ENCODE assay signal across 12 cellular contexts in the genomic region with DNA sequence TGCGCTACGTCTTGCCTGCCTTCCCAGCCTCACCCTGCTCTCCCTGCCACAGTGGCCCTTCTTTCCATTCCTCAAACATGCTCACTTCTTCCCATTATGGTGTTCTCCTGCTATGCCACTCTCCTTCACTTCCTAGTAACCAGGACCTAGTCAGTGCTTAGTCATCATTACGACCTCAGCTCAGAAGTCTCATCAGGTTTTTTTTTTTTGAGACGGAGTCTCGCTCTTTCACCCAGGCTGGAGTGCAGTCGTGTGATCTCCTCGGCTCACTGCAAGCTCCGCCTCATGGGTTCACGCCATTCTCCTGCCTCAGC.
DNase-seq lines count a peak whose midpoint lies in the region; ATAC-seq and TF ChIP-seq lines count a peak whose summit lies in the region.
"Had no signal": no experiment of that assay in that cellular context is flagged by ENCODE, and none has a peak within 500 bp of the region (broad histone marks: within the 10 kb centered on the region; RNA-seq: fewer than 3 reads in every experiment).

No MANE protein-coding gene starts in this region.

- BruUV-seq in PC-3 (replicated peaks; lab: Mats Ljungman, UMichigan) = no TSS peak

- TF ChIP-seq POLR2A in Peyer's patch (IDR thresholded peaks at IDR 0.05) = no peak

- no peaks in the 10 kb centered on the region for H3K36me3 Mint-ChIP-seq in osteocyte (ENCODE audit: unreplicated experiment)
- H3K36me3 Mint-ChIP-seq in activated T-helper 1 cell treated with anti-CD3 and anti-CD28 coated beads, Interleukin-12 subunit alpha, Interleukin-12 subunit beta, Interleukin-2, Interleukin-4 antibody, amounts not matched to agents 30 ng/mL and 10 ng/mL and 1 ng/mL, durations not matched to agents 14 hours and 24 hours and 36 hours (ENCODE audit: low read depth) = no peaks in the 10 kb centered on the region
- H3K36me3 Mint-ChIP-seq: memory B cell had no signal

- H3K9ac ChIP-seq in PC-3 (ENCODE audit: low read length) = peak overlapping the region; percentile 38

- intact Hi-C loops in PC-3 (cut with micrococcal nuclease) (no loop called here), head of caudate nucleus (cut with DNase I) (no loop called here)
- intact Hi-C loops in activated T-helper 1 cell treated with anti-CD3 and anti-CD28 coated beads, Interleukin-12 subunit alpha, Interleukin-12 subunit beta, Interleukin-2, Interleukin-4 antibody, amounts not matched to agents 30 ng/mL and 10 ng/mL and 1 ng/mL, durations not matched to agents 14 hours and 24 hours and 36 hours (cut with micrococcal nuclease) = no loop called here

- no peaks in the 10 kb centered on the region for H3K27me3 ChIP-seq in PC-3 (ENCODE audit: low read length)
- H3K27me3 ChIP-seq in Peyer's patch = no peaks in the 10 kb centered on the region

- peak overlapping the region; percentile 32 for H2AFZ ChIP-seq in PC-3 (ENCODE audit: low read length)

- H3K79me2 ChIP-seq in PC-3 (ENCODE audit: low read length) = no peaks in the 10 kb centered on the region

- peak overlapping the region; percentile 65 for H3K27ac Mint-ChIP-seq in osteocyte (ENCODE audit: unreplicated experiment)
- H3K27ac Mint-ChIP-seq in activated T-helper 1 cell treated with anti-CD3 and anti-CD28 coated beads, Interleukin-12 subunit alpha, Interleukin-12 subunit beta, Interleukin-2, Interleukin-4 antibody, amounts not matched to agents 30 ng/mL and 10 ng/mL and 1 ng/mL, durations not matched to agents 14 hours and 24 hours and 36 hours = no peak overlapping the region
- H3K27ac Mint-ChIP-seq: memory B cell; stimulated activated naive CD8-positive, alpha-beta T cell treated with anti-CD3 and anti-CD28 coated beads, Interleukin-15, amount 100 ng/mL, for 72 hours had no signal

- no peaks in the 10 kb centered on the region for H3K27me3 Mint-ChIP-seq in osteocyte (ENCODE audit: unreplicated experiment)
- peaks cover 5% of the 10 kb centered on the region for H3K27me3 Mint-ChIP-seq in activated T-helper 1 cell treated with anti-CD3 and anti-CD28 coated beads, Interleukin-12 subunit alpha, Interleukin-12 subunit beta, Interleukin-2, Interleukin-4 antibody, amounts not matched to agents 30 ng/mL and 10 ng/mL and 1 ng/mL, durations not matched to agents 14 hours and 24 hours and 36 hours (ENCODE audit: insufficient read depth)

- no peaks in the 10 kb centered on the region for H3K9me3 Mint-ChIP-seq in osteocyte (ENCODE audit: unreplicated experiment)
- no peaks in the 10 kb centered on the region for H3K9me3 Mint-ChIP-seq in activated T-helper 1 cell treated with anti-CD3 and anti-CD28 coated beads, Interleukin-12 subunit alpha, Interleukin-12 subunit beta, Interleukin-2, Interleukin-4 antibody, amounts not matched to agents 30 ng/mL and 10 ng/mL and 1 ng/mL, durations not matched to agents 14 hours and 24 hours and 36 hours
- H3K9me3 Mint-ChIP-seq: memory B cell; stimulated activated naive CD8-positive, alpha-beta T cell treated with anti-CD3 and anti-CD28 coated beads, Interleukin-15, amount 100 ng/mL, for 72 hours had no signal

- peak overlapping the region; percentile 34; the same call in 1 of the 2 replicates for H3K4me2 ChIP-seq in PC-3 (ENCODE audit: low read length)

- TF ChIP-seq CTCF in PC-3 (conservative IDR thresholded peaks at IDR 0.05; ENCODE audit: low read depth, low read length) (no peak), osteocyte (IDR thresholded peaks at IDR 0.05) (no peak), Peyer's patch (IDR thresholded peaks at IDR 0.05) (no peak)

- H3K4me1 ChIP-seq in PC-3 (ENCODE audit: insufficient read depth, low read length) (peaks cover 22% of the 10 kb centered on the region), Peyer's patch (no peaks in the 10 kb centered on the region)

- no peak overlapping the region for H3K4me3 Mint-ChIP-seq in osteocyte (ENCODE audit: unreplicated experiment)
- H3K4me3 Mint-ChIP-seq in activated T-helper 1 cell treated with anti-CD3 and anti-CD28 coated beads, Interleukin-12 subunit alpha, Interleukin-12 subunit beta, Interleukin-2, Interleukin-4 antibody, amounts not matched to agents 30 ng/mL and 10 ng/mL and 1 ng/mL, durations not matched to agents 14 hours and 24 hours and 36 hours = no peak overlapping the region
- H3K4me3 Mint-ChIP-seq: memory B cell; stimulated activated naive CD8-positive, alpha-beta T cell treated with anti-CD3 and anti-CD28 coated beads, Interleukin-15, amount 100 ng/mL, for 72 hours had no signal

- ATAC-seq in PC-3 (peak; percentile 95), esophagus mucosa (peak; percentile 57)
- ATAC-seq: stimulated activated naive CD8-positive, alpha-beta T cell treated with anti-CD3 and anti-CD28 coated beads, Interleukin-15, amount 100 ng/mL, for 72 hours had no signal

- no peaks in the 10 kb centered on the region for H3F3A ChIP-seq in PC-3 (ENCODE audit: low read length, unreplicated experiment)

- POLR2A ChIA-PET in PC-3 (lab: Charles Lee; ENCODE audit: unreplicated experiment) = interaction anchor here (0.6 to 0.7 kb wide), 5 partner anchors 11 to 197 kb away, joined by 3 to 5 read pairs (median 4); no protein-coding TSS in a partner anchor

- H3K9me3 ChIP-seq in PC-3 (ENCODE audit: low read length) = no peaks in the 10 kb centered on the region
- H3K9me3 ChIP-seq in Peyer's patch = no peaks in the 10 kb centered on the region

- H3K27ac ChIP-seq in PC-3 (ENCODE audit: low read length) (peak overlapping the region; percentile 72), Peyer's patch (peak overlapping the region in 1 of 4 donors; percentile 45)

- no peaks in the 10 kb centered on the region for H4K20me1 ChIP-seq in PC-3 (ENCODE audit: low read length)

- peaks cover 72% of the 10 kb centered on the region for H3K4me1 Mint-ChIP-seq in osteocyte (ENCODE audit: unreplicated experiment)
- H3K4me1 Mint-ChIP-seq in activated T-helper 1 cell treated with anti-CD3 and anti-CD28 coated beads, Interleukin-12 subunit alpha, Interleukin-12 subunit beta, Interleukin-2, Interleukin-4 antibody, amounts not matched to agents 30 ng/mL and 10 ng/mL and 1 ng/mL, durations not matched to agents 14 hours and 24 hours and 36 hours (ENCODE audit: low read depth) = no peaks in the 10 kb centered on the region
- H3K4me1 Mint-ChIP-seq: stimulated activated naive CD8-positive, alpha-beta T cell treated with anti-CD3 and anti-CD28 coated beads, Interleukin-15, amount 100 ng/mL, for 72 hours had no signal

- no peaks in the 10 kb centered on the region for H3K9me2 ChIP-seq in PC-3 (replicated peaks; ENCODE audit: low read length)

- DNase-seq in GM04503 (ENCODE audit: low read depth) = peak; percentile 65
- peak; percentile 87 for DNase-seq in PC-3
- DNase-seq in osteocyte (ENCODE audit: extremely low spot score, unreplicated experiment) = no peak
- no peak for DNase-seq in activated T-helper 1 cell treated with anti-CD3 and anti-CD28 coated beads, Interleukin-12 subunit alpha, Interleukin-12 subunit beta, Interleukin-2, Interleukin-4 antibody, amounts not matched to agents 30 ng/mL and 10 ng/mL and 1 ng/mL, durations not matched to agents 14 hours and 24 hours and 36 hours (ENCODE audit: low spot score)
- no peak for DNase-seq in NCI-H748 treated with DMSO at 0.1 percent for 48 hours (lab: John Stamatoyannopoulos, UW)
- no peak for DNase-seq in head of caudate nucleus
- no peak for DNase-seq in Peyer's patch
- DNase-seq: effector CD4-positive, alpha-beta T cell; NCI-H1092; stimulated activated naive CD8-positive, alpha-beta T cell treated with anti-CD3 and anti-CD28 coated beads, Interleukin-15, amount 100 ng/mL, for 72 hours had no signal

- no peak overlapping the region for H3K4me3 ChIP-seq in PC-3 (ENCODE audit: low read length)
- H3K4me3 ChIP-seq in Peyer's patch = no peak overlapping the region

- CTCF ChIA-PET in PC-3 (lab: Charles Lee) = interaction anchor here (0.7 kb wide), 1 partner anchor 69 kb away, joined by 5 read pairs; no protein-coding TSS in a partner anchor

- H3K36me3 ChIP-seq in PC-3 (ENCODE audit: low read depth, low read length) = no peaks in the 10 kb centered on the region
- no peaks in the 10 kb centered on the region for H3K36me3 ChIP-seq in Peyer's patch

Comparison
In these comparisons a context has a peak if more than half of its experiments do, and no peak if none do; other contexts are left out.
1. DNase-seq: peak in GM04503 (single experiment) and PC-3 (single experiment); none in osteocyte (single experiment), activated T-helper 1 cell treated with anti-CD3 and anti-CD28 coated beads, Interleukin-12 subunit alpha, Interleukin-12 subunit beta, Interleukin-2, Interleukin-4 antibody, amounts not matched to agents 30 ng/mL and 10 ng/mL and 1 ng/mL, durations not matched to agents 14 hours and 24 hours and 36 hours (single experiment), NCI-H748 treated with DMSO at 0.1 percent for 48 hours (single experiment), head of caudate nucleus (0 of 42) and Peyer's patch (0 of 3).